In genomic region chr6:28710466-28711191, GRCh38 we compare ENCODE assay signal across 9 cellular contexts.
DNase-seq lines count a peak whose midpoint lies in the region; ATAC-seq and TF ChIP-seq lines count a peak whose summit lies in the region.
"Had no signal": no experiment of that assay in that cellular context is flagged by ENCODE, and none has a peak within 500 bp of the region (broad histone marks: within the 10 kb centered on the region; RNA-seq: fewer than 3 reads in every experiment).

No MANE protein-coding gene starts in this region.

- H3K36me3 ChIP-seq in BE2C (no peaks in the 10 kb centered on the region), HCT116 (ENCODE audit: control insufficient read depth in 1 of 2, insufficient read depth in 2 of 2, low read length in 2 of 2) (no peaks in the 10 kb centered on the region), hepatocyte (replicated peaks; ENCODE audit: insufficient read depth, low read depth) (no peaks in the 10 kb centered on the region), uterus (no peaks in the 10 kb centered on the region)
- H3K36me3 ChIP-seq: HAP-1 had no signal

- H3K9me3 ChIP-seq in BE2C, result no peaks in the 10 kb centered on the region
- H3K9me3 ChIP-seq in HCT116 (ENCODE audit: control insufficient read depth in 1 of 2, insufficient read depth in 1 of 2, low read depth in 1 of 2, low read length in 2 of 2), result peaks cover 4 to 8% of the 10 kb centered on the region in 2 experiments; a peak in 2 of 4 replicates
- peaks cover 11% of the 10 kb centered on the region for H3K9me3 ChIP-seq in hepatocyte (ENCODE audit: low read depth)
- H3K9me3 ChIP-seq in uterus, result no peaks in the 10 kb centered on the region

- TF ChIP-seq POLR2A in HCT116 (IDR thresholded peaks at IDR 0.05; ENCODE audit: borderline replicate concordance, extremely low read depth, insufficient read depth, insufficient read length), result no peak
- TF ChIP-seq POLR2A in uterus (IDR thresholded peaks at IDR 0.05), result no peak

- POLR2A ChIA-PET in HCT116 (lab: Charles Lee), result no interaction called here

- H3K27me3 ChIP-seq in BE2C (no peaks in the 10 kb centered on the region), HCT116 (ENCODE audit: insufficient read depth, low read length) (no peaks in the 10 kb centered on the region), hepatocyte (no peaks in the 10 kb centered on the region), uterus (peaks cover 0 to 13% of the 10 kb centered on the region in 2 donors)

- peak; percentile 92 for ATAC-seq in HCT116

- no peaks in the 10 kb centered on the region for H3K4me1 ChIP-seq in BE2C
- 0 out of 4 replicates have a peak, but pooled peaks cover 0 to 4% of the 10 kb centered on the region in 2 experiments for H3K4me1 ChIP-seq in HCT116 (ENCODE audit: control insufficient read depth in 1 of 2, insufficient read depth in 2 of 2, low read length in 2 of 2)
- peaks cover 6% of the 10 kb centered on the region for H3K4me1 ChIP-seq in hepatocyte (ENCODE audit: insufficient read depth)
- no peaks in the 10 kb centered on the region for H3K4me1 ChIP-seq in uterus
- H3K4me1 ChIP-seq: HAP-1 had no signal

- H3K9me2 ChIP-seq in HCT116 (ENCODE audit: insufficient read depth), result no peaks in the 10 kb centered on the region
- H3K9me2 ChIP-seq in hepatocyte (replicated peaks; ENCODE audit: insufficient read depth), result no peaks in the 10 kb centered on the region

- no peak for TF ChIP-seq RAD21 in HCT116 (IDR thresholded peaks at IDR 0.05; ENCODE audit: low read depth)

- intact Hi-C loops in HCT116 (cut with micrococcal nuclease), result no loop called here
- intact Hi-C loops in uterus (cut with DNase I; ENCODE audit: low total_unique reads), result no loop called here

- H3K79me2 ChIP-seq in HCT116 (ENCODE audit: insufficient read depth, low read length), result no peaks in the 10 kb centered on the region
- H3K79me2 ChIP-seq in hepatocyte, result no peaks in the 10 kb centered on the region

- no peak overlapping the region for H3K9ac ChIP-seq in HCT116 (ENCODE audit: low read length)

- CTCF ChIA-PET in HCT116 (lab: Charles Lee), result interaction anchor here (0.7 kb wide), 1 partner anchor 26 kb away, joined by 3 read pairs; no protein-coding TSS in a partner anchor

- peak; percentile 82 for DNase-seq in BE2C
- DNase-seq in HCT116 (ENCODE audit: low read depth, low spot score), result no peak
- peak; percentile 69 for DNase-seq in RPMI8226
- DNase-seq in hepatocyte (ENCODE audit: low spot score), result peak; percentile 48
- DNase-seq in uterus, result no peak
- no peak for DNase-seq in NK-92 treated with Interleukin-12 subunit alpha and Interleukin-12 subunit beta, amount 100 ng/mL, for 24 hours (lab: John Stamatoyannopoulos, UW)
- DNase-seq in SW 1271 (lab: John Stamatoyannopoulos, UW), result no peak
- no peak for DNase-seq in activated CD4-positive, CD25-positive, alpha-beta regulatory T cell treated with anti-CD3 and anti-CD28 coated beads, Interleukin-2, amount 50 U/mL, for 72 hours

- RAD21 ChIA-PET in HCT116 (lab: Charles Lee; ENCODE audit: low non-redundant PET in 1 of 2, low total read pairs in 2 of 2, uncharacterized antibody in 2 of 2, unreplicated experiment in 2 of 2), result no interaction called here

- H3K4me3 ChIP-seq in BE2C (ENCODE audit: low read depth, low read length), result peak overlapping the region; percentile 93
- H3K4me3 ChIP-seq in HCT116 (replicated peaks in 1 of 2; ENCODE audit: low read depth in 1 of 2, low read length in 2 of 2), result no peak overlapping the region
- no peak overlapping the region for H3K4me3 ChIP-seq in hepatocyte
- H3K4me3 ChIP-seq in uterus, result no peak overlapping the region
- H3K4me3 ChIP-seq: HAP-1 had no signal

- 53% methylated on average over 16 of the region's 16 CpGs for WGBS in hepatocyte (ENCODE audit: low lambda C conversion rate, missing lambda C conversion rate)

- TF ChIP-seq CTCF in BE2C (IDR thresholded peaks at IDR 0.05; ENCODE audit: low read depth, low read length) (no peak), HCT116 (IDR thresholded peaks at IDR 0.05 in 2 of 3, conservative IDR thresholded peaks at IDR 0.05 in 1 of 3; ENCODE audit: borderline replicate concordance in 1 of 3, insufficient read depth in 1 of 3, low read depth in 2 of 3, low read length in 2 of 3) (no peak), hepatocyte (IDR thresholded peaks at IDR 0.05; ENCODE audit: poor library complexity) (no peak), uterus (IDR thresholded peaks at IDR 0.05) (no peak)

- no peaks in the 10 kb centered on the region for H4K20me1 ChIP-seq in HCT116 (ENCODE audit: insufficient read depth)
- H4K20me1 ChIP-seq in hepatocyte (ENCODE audit: insufficient read depth, poor library complexity, severe bottlenecking), result no peaks in the 10 kb centered on the region

- no peak overlapping the region for H3K27ac ChIP-seq in HCT116 (ENCODE audit: low read depth, low read length)
- H3K27ac ChIP-seq in hepatocyte, result peak overlapping the region; percentile 18
- H3K27ac ChIP-seq in uterus, result no peak overlapping the region

- H3K4me2 ChIP-seq in HCT116 (ENCODE audit: low read length) (no peak overlapping the region), hepatocyte (peak overlapping the region; percentile 93)

- BruUV-seq in HCT116 (replicated peaks; lab: Mats Ljungman, UMichigan), result no TSS peak

- H2AFZ ChIP-seq in HCT116 (ENCODE audit: low read depth, low read length, poor library complexity, severe bottlenecking) (no peak overlapping the region), hepatocyte (peak overlapping the region; percentile 98)

TF ChIP-seq in HCT116, 20 proteins besides CTCF, POLR2A, EP300 and RAD21:
- TF ChIP-seq ATF3 (IDR thresholded peaks at IDR 0.05) (peak; percentile 77; the same call in 1 of the 2 replicates), REST (IDR thresholded peaks at IDR 0.05; ENCODE audit: low read depth) (no peak), EGR1 (IDR thresholded peaks at IDR 0.05; ENCODE audit: low read depth) (no peak)

Comparison
In these comparisons a context has a peak if more than half of its experiments do, and no peak if none do; other contexts are left out.
1. DNase-seq: peak in BE2C (single experiment), RPMI8226 (single experiment) and hepatocyte (single experiment); none in HCT116 (single experiment), uterus (0 of 2), NK-92 treated with Interleukin-12 subunit alpha and Interleukin-12 subunit beta, amount 100 ng/mL, for 24 hours (single experiment), SW 1271 (0 of 2) and activated CD4-positive, CD25-positive, alpha-beta regulatory T cell treated with anti-CD3 and anti-CD28 coated beads, Interleukin-2, amount 50 U/mL, for 72 hours (single experiment).